ENCODE assay signal across 14 cellular contexts in the genomic region with DNA sequence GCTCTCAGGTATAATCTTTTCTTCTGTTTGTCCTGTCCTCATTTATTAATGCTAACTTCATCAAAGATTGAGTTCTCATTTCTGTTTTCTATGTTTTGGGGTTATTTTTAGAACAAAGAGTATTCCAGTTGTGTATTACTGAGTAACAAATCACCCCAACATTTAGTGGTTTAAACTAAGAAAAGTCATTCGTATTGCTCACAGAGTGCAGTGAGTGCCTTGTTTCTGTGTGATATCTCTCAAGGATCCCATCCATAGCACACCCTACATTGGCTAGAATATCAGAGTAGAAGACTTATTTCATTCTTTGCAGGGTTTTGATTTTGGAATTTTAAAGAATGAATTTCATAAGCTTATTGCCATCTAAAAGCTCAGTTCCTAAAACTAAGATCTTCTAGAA.
DNase-seq lines count a peak whose midpoint lies in the region; ATAC-seq and TF ChIP-seq lines count a peak whose summit lies in the region.
"Had no signal": no experiment of that assay in that cellular context is flagged by ENCODE, and none has a peak within 500 bp of the region (broad histone marks: within the 10 kb centered on the region; RNA-seq: fewer than 3 reads in every experiment).

No MANE protein-coding gene starts in this region.

- no peak overlapping the region for H3K4me3 ChIP-seq in IMR-90 (ENCODE audit: insufficient read depth, low read depth, low read length)
- no peak overlapping the region for H3K4me3 ChIP-seq in effector memory CD4-positive, alpha-beta T cell (ENCODE audit: insufficient read depth, low read depth, low read length, poor library complexity, severe bottlenecking)
- H3K4me3 ChIP-seq: adrenal gland, gastrocnemius medialis, ovary, SJSA1 had no signal

- H3K23ac ChIP-seq in IMR-90 (ENCODE audit: low read depth, low read length) = no peak overlapping the region

- peak overlapping the region; percentile 13 for H3K4me3 Mint-ChIP-seq in T-helper 2 cell treated with Interferon-gamma antibody and Interleukin-4, amounts not matched to agents 5 μg/mL and 100 μg/mL, for 36 hours
- no peak overlapping the region for H3K4me3 Mint-ChIP-seq in activated naive CD8-positive, alpha-beta T cell treated with anti-CD3 and anti-CD28 coated beads, Interleukin-2, amount 50 U/mL, for 24 hours
- H3K4me3 Mint-ChIP-seq in nephron progenitor cell = no peak overlapping the region

- intact Hi-C loops in IMR-90 (cut with micrococcal nuclease) = no loop called here

- peaks cover 9% of the 10 kb centered on the region for H3K9me3 Mint-ChIP-seq in T-helper 2 cell treated with Interferon-gamma antibody and Interleukin-4, amounts not matched to agents 5 μg/mL and 100 μg/mL, for 36 hours
- peaks cover 7% of the 10 kb centered on the region for H3K9me3 Mint-ChIP-seq in activated naive CD8-positive, alpha-beta T cell treated with anti-CD3 and anti-CD28 coated beads, Interleukin-2, amount 50 U/mL, for 24 hours
- peaks cover 10% of the 10 kb centered on the region for H3K9me3 Mint-ChIP-seq in nephron progenitor cell

- no peak for TF ChIP-seq POLR2A in IMR-90 (IDR thresholded peaks at IDR 0.05; ENCODE audit: low read depth, low read length)

- H3K27me3 Mint-ChIP-seq in T-helper 2 cell treated with Interferon-gamma antibody and Interleukin-4, amounts not matched to agents 5 μg/mL and 100 μg/mL, for 36 hours (ENCODE audit: low read depth) = no peaks in the 10 kb centered on the region
- H3K27me3 Mint-ChIP-seq in activated naive CD8-positive, alpha-beta T cell treated with anti-CD3 and anti-CD28 coated beads, Interleukin-2, amount 50 U/mL, for 24 hours = no peaks in the 10 kb centered on the region
- no peaks in the 10 kb centered on the region for H3K27me3 Mint-ChIP-seq in nephron progenitor cell (ENCODE audit: low read depth, poor library complexity)

- H4K8ac ChIP-seq in IMR-90 (ENCODE audit: low read depth in 2 of 2, low read length in 2 of 2) = no peak overlapping the region

- dilution Hi-C loops in IMR-90 (cut with HindIII; ENCODE audit: low sequenced_read_pairs, unreplicated experiment) = no loop called here

- no peak for TF ChIP-seq CTCF in IMR-90 (conservative IDR thresholded peaks at IDR 0.05; ENCODE audit: low read depth, low read length)
- no peak for TF ChIP-seq CTCF in nephron progenitor cell (IDR thresholded peaks at IDR 0.05)

- no peak for TF ChIP-seq RAD21 in IMR-90 (IDR thresholded peaks at IDR 0.05; ENCODE audit: low read length)

- H2BK20ac ChIP-seq in IMR-90 (ENCODE audit: low read depth, low read length) = no peak overlapping the region

- ATAC-seq in IMR-90 (ENCODE audit: low read depth) = no peak
- peak; percentile 50 for ATAC-seq in activated naive CD8-positive, alpha-beta T cell treated with anti-CD3 and anti-CD28 coated beads, Interleukin-2, amount 50 U/mL, for 24 hours
- ATAC-seq: gastrocnemius medialis had no signal

- H3K9me1 ChIP-seq in IMR-90 (ENCODE audit: insufficient read depth, low read length) = no peaks in the 10 kb centered on the region

- peaks cover 53% of the 10 kb centered on the region for H3K36me3 Mint-ChIP-seq in T-helper 2 cell treated with Interferon-gamma antibody and Interleukin-4, amounts not matched to agents 5 μg/mL and 100 μg/mL, for 36 hours (ENCODE audit: low read depth)
- peaks cover 64% of the 10 kb centered on the region for H3K36me3 Mint-ChIP-seq in activated naive CD8-positive, alpha-beta T cell treated with anti-CD3 and anti-CD28 coated beads, Interleukin-2, amount 50 U/mL, for 24 hours (ENCODE audit: low read depth)
- H3K36me3 Mint-ChIP-seq in nephron progenitor cell (ENCODE audit: low read depth) = peaks cover 54% of the 10 kb centered on the region

- H3K14ac ChIP-seq in IMR-90 (replicated peaks; ENCODE audit: low read depth, low read length) = peak overlapping the region; percentile 84; the same call in 1 of the 2 replicates

- BruUV-seq in IMR-90 (replicated peaks; lab: Mats Ljungman, UMichigan) = no TSS peak

- DNase-seq in T-helper 2 cell treated with Interferon-gamma antibody and Interleukin-4, amounts not matched to agents 5 μg/mL and 100 μg/mL, for 36 hours (ENCODE audit: low spot score) = no peak
- no peak for DNase-seq in T-helper 2 cell
- no peak for DNase-seq in IMR-90
- DNase-seq in activated naive CD8-positive, alpha-beta T cell treated with anti-CD3 and anti-CD28 coated beads, Interleukin-2, amount 50 U/mL, for 24 hours = no peak
- DNase-seq in nephron progenitor cell = no peak
- DNase-seq in effector memory CD4-positive, alpha-beta T cell = no peak
- no peak for DNase-seq in germinal center (ENCODE audit: low spot score)
- DNase-seq in stimulated activated CD4-positive, alpha-beta T cell treated with anti-CD3 and anti-CD28 coated beads, Interleukin-1b, Interleukin-23, amount 100 ng/mL, for 48 hours = no peak
- DNase-seq: adrenal gland, cerebellar nuclear complex, gastrocnemius medialis, ovary, small intestine had no signal

- H3K27ac ChIP-seq in IMR-90 (ENCODE audit: insufficient read depth, low read length) = no peak overlapping the region
- H3K27ac ChIP-seq in effector memory CD4-positive, alpha-beta T cell (ENCODE audit: insufficient read depth, low read length, poor library complexity, severe bottlenecking) = no peak overlapping the region
- H3K27ac ChIP-seq: gastrocnemius medialis, ovary, SJSA1 had no signal

- POLR2A ChIA-PET in IMR-90 (lab: Charles Lee; ENCODE audit: unreplicated experiment) = interaction anchor here (1.0 kb wide), 1 partner anchor 62 kb away, joined by 5 read pairs; no protein-coding TSS in a partner anchor

- peak overlapping the region; percentile 27 for H2BK5ac ChIP-seq in IMR-90 (ENCODE audit: low read depth, low read length, poor library complexity, severe bottlenecking)

- no CpG with 5 or more reads among the region's 1 CpG for WGBS in IMR-90 (ENCODE audit: extremely low coverage in 2 of 2, insufficient read length in 1 of 2), 2 experiments

- H4K5ac ChIP-seq in IMR-90 (ENCODE audit: low read depth, low read length) = peak overlapping the region; percentile 19; the same call in 1 of the 2 replicates

- H3K9me3 ChIP-seq in IMR-90 (ENCODE audit: control insufficient read depth, insufficient read depth, low read length) = 0 out of 2 replicates have a peak, but pooled peaks cover 2% of the 10 kb centered on the region
- no peaks in the 10 kb centered on the region for H3K9me3 ChIP-seq in effector memory CD4-positive, alpha-beta T cell (ENCODE audit: control insufficient read depth, low read length)
- H3K9me3 ChIP-seq: gastrocnemius medialis, ovary, SJSA1 had no signal

- no peak overlapping the region for H3K4me2 ChIP-seq in IMR-90 (ENCODE audit: low read depth, low read length)

- peaks cover 47% of the 10 kb centered on the region for H3K4me1 Mint-ChIP-seq in T-helper 2 cell treated with Interferon-gamma antibody and Interleukin-4, amounts not matched to agents 5 μg/mL and 100 μg/mL, for 36 hours (ENCODE audit: low read depth)
- H3K4me1 Mint-ChIP-seq in activated naive CD8-positive, alpha-beta T cell treated with anti-CD3 and anti-CD28 coated beads, Interleukin-2, amount 50 U/mL, for 24 hours = peaks cover 68% of the 10 kb centered on the region
- H3K4me1 Mint-ChIP-seq in nephron progenitor cell = peaks cover 16% of the 10 kb centered on the region

- H2AK5ac ChIP-seq in IMR-90 (ENCODE audit: low read depth, low read length) = no peak overlapping the region

- no peaks in the 10 kb centered on the region for H4K20me1 ChIP-seq in IMR-90 (ENCODE audit: insufficient read depth, low read length)

- no peak overlapping the region for H4K91ac ChIP-seq in IMR-90 (ENCODE audit: insufficient read depth, low read depth, low read length)

- H3K27ac Mint-ChIP-seq in T-helper 2 cell treated with Interferon-gamma antibody and Interleukin-4, amounts not matched to agents 5 μg/mL and 100 μg/mL, for 36 hours = peak overlapping the region; percentile 52
- peak overlapping the region; percentile 90 for H3K27ac Mint-ChIP-seq in activated naive CD8-positive, alpha-beta T cell treated with anti-CD3 and anti-CD28 coated beads, Interleukin-2, amount 50 U/mL, for 24 hours
- peak overlapping the region; percentile 33 for H3K27ac Mint-ChIP-seq in nephron progenitor cell

- in situ Hi-C loops in IMR-90 (cut with MboI; ENCODE audit: low sequenced_read_pairs) = no loop called here

- no peak overlapping the region for H2AK9ac ChIP-seq in IMR-90 (replicated peaks; ENCODE audit: low read depth, low read length, poor library complexity)

- H3K9ac ChIP-seq in IMR-90 (ENCODE audit: low read depth, low read length) = no peak overlapping the region

- H2BK15ac ChIP-seq in IMR-90 (ENCODE audit: low read depth, low read length) = no peak overlapping the region

- H3K27me3 ChIP-seq in IMR-90 (ENCODE audit: control insufficient read depth, insufficient read depth, low read length) = no peaks in the 10 kb centered on the region
- no peaks in the 10 kb centered on the region for H3K27me3 ChIP-seq in effector memory CD4-positive, alpha-beta T cell (replicated peaks; ENCODE audit: control insufficient read depth, insufficient read depth, low read length, poor library complexity, severe bottlenecking)
- H3K27me3 ChIP-seq: adrenal gland, gastrocnemius medialis, ovary, SJSA1 had no signal

- H2AFZ ChIP-seq in IMR-90 (replicated peaks; ENCODE audit: low read length, poor library complexity) = no peak overlapping the region

- no peak overlapping the region for H3K56ac ChIP-seq in IMR-90 (ENCODE audit: extremely low read depth, insufficient read depth, low read length)

- 0 out of 2 replicates have a peak overlapping the region, but pooled peaks have one; percentile 22 for H2BK120ac ChIP-seq in IMR-90 (ENCODE audit: low read depth, low read length)

- CTCF ChIA-PET in IMR-90 (lab: Yijun Ruan, JAX) = no interaction called here

- no peak overlapping the region; the same call in 1 of the 2 replicates for H3K18ac ChIP-seq in IMR-90 (ENCODE audit: low read depth, low read length)

- peaks cover 8% of the 10 kb centered on the region for H3K36me3 ChIP-seq in IMR-90 (ENCODE audit: control insufficient read depth, insufficient read depth, low read length)
- peaks cover 16% of the 10 kb centered on the region for H3K36me3 ChIP-seq in effector memory CD4-positive, alpha-beta T cell (ENCODE audit: control insufficient read depth, insufficient read depth, low read length)
- H3K36me3 ChIP-seq: ovary had no signal

- peaks cover 10% of the 10 kb centered on the region for H3K4me1 ChIP-seq in IMR-90 (ENCODE audit: control insufficient read depth, insufficient read depth, low read length)
- H3K4me1 ChIP-seq in effector memory CD4-positive, alpha-beta T cell (ENCODE audit: control insufficient read depth, insufficient read depth, low read length, poor library complexity, severe bottlenecking) = peaks cover 12% of the 10 kb centered on the region

- H3K79me1 ChIP-seq in IMR-90 (ENCODE audit: low read depth in 1 of 2, low read length in 2 of 2) = peaks cover 15 to 47% of the 10 kb centered on the region in 2 experiments

- H3K4ac ChIP-seq in IMR-90 (ENCODE audit: low read depth, low read length) = no peak overlapping the region

TF ChIP-seq in IMR-90, 13 proteins besides CTCF, POLR2A, EP300 and RAD21 (continues in another document):
- TF ChIP-seq RCOR1 (IDR thresholded peaks at IDR 0.05; ENCODE audit: insufficient replicate concordance, low read length) = no peak

Comparison
In these comparisons a context has a peak if more than half of its experiments do, and no peak if none do; other contexts are left out.
1. H3K27ac Mint-ChIP-seq: peak in every context shown above with its lines; median percentile 90 in activated naive CD8-positive, alpha-beta T cell treated with anti-CD3 and anti-CD28 coated beads, Interleukin-2, amount 50 U/mL, for 24 hours; 52 in T-helper 2 cell treated with Interferon-gamma antibody and Interleukin-4, amounts not matched to agents 5 μg/mL and 100 μg/mL, for 36 hours; 33 in nephron progenitor cell.